Comparison of ENCODE assay signal across 18 cellular contexts in genomic region chr4:154608555-154609252, GRCh38. TPM values are rescaled to one million over a fixed set of nuclear protein-coding genes. Genes with fewer than 3 reads are reported as not detected.
A peak's percentile ranks its signal among the peaks of the same experiment; 100 is the strongest.
DNase-seq lines count a peak whose midpoint lies in the region; ATAC-seq, FAIRE-seq and TF ChIP-seq lines count a peak whose summit lies in the region.
"Had no signal": no experiment of that assay in that cellular context is flagged by ENCODE, and none has a peak within 500 bp of the region (broad histone marks: within the 10 kb centered on the region; RNA-seq: fewer than 3 reads in every experiment).

No MANE protein-coding gene starts in this region.

- TF ChIP-seq CTCF in K562 (IDR thresholded peaks at IDR 0.05 in 2 of 3, conservative IDR thresholded peaks at IDR 0.05 in 1 of 3; ENCODE audit: insufficient read depth in 2 of 3, low read depth in 1 of 3, low read length in 3 of 3) (peak in 2 of 3 experiments; percentile 2 to 4; a peak in 1 of 6 replicates), HepG2 (CRISPR knock-in tag; IDR thresholded peaks at IDR 0.05) (0 out of 2 replicates have a peak, but pooled peaks have one; percentile 23), upper lobe of right lung (IDR thresholded peaks at IDR 0.05) (no peak), A673 (conservative IDR thresholded peaks at IDR 0.05; ENCODE audit: low read depth, low read length) (no peak)

- H4K20me1 ChIP-seq in K562 (replicated peaks; ENCODE audit: control insufficient read depth, insufficient read depth, low read length) (no peaks in the 10 kb centered on the region), HepG2 (ENCODE audit: insufficient read depth, low read length) (no peaks in the 10 kb centered on the region; the same call in 1 of the 2 replicates)
- H4K20me1 ChIP-seq: BLaER1 had no signal

- H3K27me3 ChIP-seq in K562 (ENCODE audit: control insufficient read depth in 2 of 2, insufficient read depth in 2 of 2, low read length in 2 of 2) (no peaks in the 10 kb centered on the region), HepG2 (ENCODE audit: control insufficient read depth in 1 of 2, insufficient read depth in 2 of 2, low read length in 2 of 2) (no peaks in the 10 kb centered on the region), upper lobe of right lung (no peaks in the 10 kb centered on the region), A673 (replicated peaks; ENCODE audit: insufficient read depth, low read depth, low read length, poor library complexity) (peaks cover 24% of the 10 kb centered on the region)
- H3K27me3 ChIP-seq: BLaER1 had no signal

- DNase-seq in K562 (ENCODE audit: extremely low read depth in 1 of 4, low spot score in 3 of 4) (no peak), HepG2 (ENCODE audit: low spot score) (no peak), upper lobe of right lung (no peak), A673 (ENCODE audit: low spot score) (no peak), HK-2 (ENCODE audit: unreplicated experiment) (no peak)
- DNase-seq: CD4-positive, alpha-beta memory T cell; DMS79 treated with DMSO at 0.1 percent for 48 hours; GF-D8; GOT3; H9; IMR-90; KBM-7 had no signal

- H3K9ac ChIP-seq in K562 (ENCODE audit: insufficient read depth in 1 of 2, low read depth in 2 of 2, low read length in 2 of 2) (no peak overlapping the region), HepG2 (ENCODE audit: insufficient read depth, low read depth, low read length) (no peak overlapping the region)
- H3K9ac ChIP-seq: BLaER1 had no signal

- no peaks in the 10 kb centered on the region for H3K9me1 ChIP-seq in K562 (ENCODE audit: control insufficient read depth, insufficient read depth, low read length)

- CTCF ChIA-PET in K562 (lab: Yijun Ruan, JAX; ENCODE audit: low intra/inter-chr PET ratio): no interaction called here
- CTCF ChIA-PET in HepG2 (lab: Yijun Ruan, JAX; ENCODE audit: low intra/inter-chr PET ratio, low total read pairs): interaction anchor here (1.3 kb wide), 1 partner anchor 49 kb away, joined by 3 read pairs; no protein-coding TSS in a partner anchor
- CTCF ChIA-PET in A673 (lab: Charles Lee): interaction anchor here (1.1 kb wide), 1 partner anchor 10 kb away, joined by 4 read pairs; no protein-coding TSS in a partner anchor

- H2AFZ ChIP-seq in K562 (ENCODE audit: low read depth, low read length): no peak overlapping the region
- no peak overlapping the region for H2AFZ ChIP-seq in HepG2 (ENCODE audit: low read length)

- no peak for TF ChIP-seq RAD21 in K562 (CRISPR knock-in tag; conservative IDR thresholded peaks at IDR 0.05 in 1 of 2, IDR thresholded peaks at IDR 0.05 in 1 of 2)
- no peak for TF ChIP-seq RAD21 in HepG2 (CRISPR knock-in tag; IDR thresholded peaks at IDR 0.05)

- H3K36me3 ChIP-seq in K562 (ENCODE audit: control insufficient read depth, insufficient read depth, low read length): no peaks in the 10 kb centered on the region
- peaks cover 2 to 47% of the 10 kb centered on the region in 2 experiments; a peak in 4 of 5 replicates for H3K36me3 ChIP-seq in HepG2 (replicated peaks in 1 of 2; ENCODE audit: control insufficient read depth in 1 of 2, insufficient read depth in 2 of 2, low read length in 2 of 2)
- no peaks in the 10 kb centered on the region for H3K36me3 ChIP-seq in upper lobe of right lung
- no peaks in the 10 kb centered on the region for H3K36me3 ChIP-seq in A673 (ENCODE audit: insufficient read depth, low read length, poor library complexity, severe bottlenecking)
- H3K36me3 ChIP-seq: BLaER1 had no signal

- TF ChIP-seq POLR2A in K562 (conservative IDR thresholded peaks at IDR 0.05) (no peak), HepG2 (IDR thresholded peaks at IDR 0.05; ENCODE audit: insufficient read depth in 1 of 2, low read depth in 2 of 2, low read length in 2 of 2) (peak in 1 of 2 experiments; percentile 35; a peak in 1 of 4 replicates)

- TF ChIP-seq EP300 in K562 (IDR thresholded peaks at IDR 0.05; ENCODE audit: low read length): no peak
- TF ChIP-seq EP300 in HepG2 (IDR thresholded peaks at IDR 0.05; ENCODE audit: low read depth in 2 of 2, low read length in 2 of 2): no peak
- TF ChIP-seq EP300 in HepG2 (CRISPR knock-in tag; IDR thresholded peaks at IDR 0.05; ENCODE audit: borderline replicate concordance): no peak

- intact Hi-C loops in K562 (cut with micrococcal nuclease): no loop called here
- intact Hi-C loops in HepG2 (cut with micrococcal nuclease; ENCODE audit: unreplicated experiment): no loop called here
- intact Hi-C loops in upper lobe of right lung (cut with DNase I): no loop called here
- intact Hi-C loops in A673 (cut with micrococcal nuclease; ENCODE audit: unreplicated experiment): no loop called here

- FAIRE-seq in K562 (lab: Jason Lieb, UNC) (no peak), HepG2 (lab: Jason Lieb, UNC) (no peak)
- FAIRE-seq: A204.1 had no signal

- H3K9me3 ChIP-seq in K562 (replicated peaks; ENCODE audit: control insufficient read depth, insufficient read depth, low read depth, low read length) (no peaks in the 10 kb centered on the region), HepG2 (ENCODE audit: low read length) (no peaks in the 10 kb centered on the region), upper lobe of right lung (no peaks in the 10 kb centered on the region), A673 (ENCODE audit: low read depth, low read length, poor library complexity, severe bottlenecking) (no peaks in the 10 kb centered on the region)
- H3K9me3 ChIP-seq: BLaER1 had no signal

- no peaks in the 10 kb centered on the region for H3K79me2 ChIP-seq in K562 (ENCODE audit: control insufficient read depth, insufficient read depth, low read length)
- peaks cover 47% of the 10 kb centered on the region for H3K79me2 ChIP-seq in HepG2 (ENCODE audit: insufficient read depth, low read length)

- H3K27ac ChIP-seq in K562 (ENCODE audit: extremely low read depth, low read depth, low read length) (no peak overlapping the region), HepG2 (ENCODE audit: extremely low read length, insufficient read depth, low read length) (peak overlapping the region; percentile 28), upper lobe of right lung (no peak overlapping the region), A673 (ENCODE audit: low read depth, low read length, poor library complexity, severe bottlenecking) (no peak overlapping the region)
- H3K27ac ChIP-seq: BLaER1, HL-60 had no signal

- no peaks in the 10 kb centered on the region for H3K4me1 ChIP-seq in K562 (replicated peaks in 1 of 2; ENCODE audit: control insufficient read depth in 2 of 2, insufficient read depth in 2 of 2, low read length in 2 of 2)
- peaks cover 70% of the 10 kb centered on the region for H3K4me1 ChIP-seq in HepG2 (ENCODE audit: insufficient read depth, low read length)
- no peaks in the 10 kb centered on the region for H3K4me1 ChIP-seq in upper lobe of right lung
- no peaks in the 10 kb centered on the region for H3K4me1 ChIP-seq in A673 (ENCODE audit: insufficient read depth, low read length, poor library complexity, severe bottlenecking)
- H3K4me1 ChIP-seq: BLaER1 had no signal

- no peak overlapping the region for H3K4me3 ChIP-seq in K562
- peak overlapping the region in 2 of 3 experiments; percentile 10 to 11; a peak in 2 of 6 replicates for H3K4me3 ChIP-seq in HepG2 (replicated peaks in 1 of 3; ENCODE audit: insufficient read depth in 1 of 3, low read depth in 2 of 3, low read length in 3 of 3)
- peak overlapping the region; percentile 33 for H3K4me3 ChIP-seq in upper lobe of right lung
- H3K4me3 ChIP-seq in A673 (ENCODE audit: low read depth, low read length, poor library complexity, severe bottlenecking): no peak overlapping the region
- H3K4me3 ChIP-seq: BLaER1 had no signal

- ATAC-seq in K562: no peak
- no peak for ATAC-seq in HepG2
- ATAC-seq in upper lobe of right lung: no peak
- no peak for ATAC-seq in HG03520 (IDR thresholded peaks at IDR 0.05; ENCODE audit: unreplicated experiment)

- H3K4me2 ChIP-seq in K562 (ENCODE audit: insufficient read depth, low read length): no peak overlapping the region
- peak overlapping the region; percentile 73 for H3K4me2 ChIP-seq in HepG2 (ENCODE audit: low read depth, low read length)
- H3K4me2 ChIP-seq: BLaER1 had no signal

- 0% methylated on average over 3 of the region's 3 CpGs for WGBS in K562 (ENCODE audit: insufficient coverage, low coverage, missing lambda C conversion rate)
- 95% methylated on average over 3 of the region's 3 CpGs for WGBS in HepG2 (ENCODE audit: low lambda C conversion rate)

- POLR2A ChIA-PET in K562 (lab: Yijun Ruan, JAX) (no interaction called here), HepG2 (lab: Yijun Ruan, JAX) (interaction anchor here (0.8 to 15.2 kb wide), 6 partner anchors 9 to 58 kb away, joined by 3 to 468 read pairs (median 16); partner anchors contain the start of genes FGA and PLRG1), A673 (lab: Charles Lee; ENCODE audit: low non-redundant PET) (no interaction called here)

- no TSS peak for BruUV-seq in K562 (replicated peaks; lab: Mats Ljungman, UMichigan)
- BruUV-seq in HepG2 (replicated peaks; lab: Mats Ljungman, UMichigan): no TSS peak
- no TSS peak for BruUV-seq in A673 (replicated peaks; lab: Mats Ljungman, UMichigan)

- in situ Hi-C loops in K562 (cut with MboI) (no loop called here), HepG2 (cut with HindIII; ENCODE audit: extremely low pct_ligation_motif_present, low pct_unique_long_range_greater_than_20kb) (no loop called here)

RNA-seq across cellular contexts. Expression of gene FGG, which starts 3.8 kb away (rescaled TPM):
- not detected in 2 replicates for total RNA-seq in K562 (2011; cell fraction: chromatin; rRNA removed; ENCODE audit: low replicate concordance)
- total RNA-seq in K562 (2011; cell fraction: nucleolus; rRNA removed): not detected in 2 replicates
- not detected in 2 replicates for total RNA-seq in K562 (2011; cell fraction: nucleoplasm; rRNA removed)
- total RNA-seq in K562 (2014; rRNA removed) (0.45 TPM in 1 of 2 replicates, not detected in the other), K562 (2014; rRNA removed; fragmentation: Illumina TruSeq; extraction: Trizol) (0.33 TPM in 1 of 2 replicates, not detected in the other), K562 (2015; rRNA removed; fragmentation: Illumina TruSeq; extraction: Trizol) (not detected in 2 replicates), K562 (2021) (1.9 and 2.2 TPM in 2 replicates), HepG2 (2016; rRNA removed; fragmentation: Illumina TruSeq; extraction: Trizol) (1,495 and 2,423 TPM in 2 replicates), upper lobe of right lung (515 TPM), A673 (2021) (not detected in 2 replicates)
- polyA plus RNA-seq in K562 (2011; rRNA removed) (0.08 and 0.24 TPM in 2 replicates), K562 (2014; fragmentation: Illumina TruSeq; extraction: Trizol) (0.12 TPM in 1 of 2 replicates, not detected in the other), K562 (2014; fragmentation: Nextera tagmentation; extraction: Ambion mirVana) (under 1 TPM; 0.34 to 0.41 TPM), K562 (2014; rRNA removed) (0.27 TPM in 1 of 2 replicates, not detected in the other), HepG2 (2011; rRNA removed) (1,030 and 1,037 TPM in 2 replicates)
- not detected in 2 replicates for polyA plus RNA-seq in K562 (2011; cell fraction: cytosol; rRNA removed)
- not detected in 2 replicates for polyA plus RNA-seq in K562 (2011; cell fraction: nucleus; rRNA removed)
- 0.07 and 1.9 TPM in 2 replicates for polyA plus RNA-seq in K562 (2012)
- polyA minus RNA-seq in K562 (2011; rRNA and poly(A)+ RNA removed): 0.12 TPM in 1 of 2 replicates, not detected in the other
- polyA minus RNA-seq in K562 (2011; cell fraction: cytosol; rRNA and poly(A)+ RNA removed): 1.3 TPM in 1 of 2 replicates, not detected in the other
- polyA minus RNA-seq in K562 (2011; cell fraction: nucleus; rRNA and poly(A)+ RNA removed): not detected in 2 replicates
- total RNA-seq in HepG2 (2016; cell fraction: cytosol; rRNA removed; fragmentation: Illumina TruSeq; extraction: Trizol; ENCODE audit: low read depth): 401 and 461 TPM in 2 replicates
- 1,449 and 2,438 TPM in 2 replicates for total RNA-seq in HepG2 (2016; cell fraction: insoluble cytoplasmic fraction; rRNA removed; fragmentation: Illumina TruSeq; extraction: Trizol)
- 624 and 702 TPM in 2 replicates for total RNA-seq in HepG2 (2016; cell fraction: membrane; rRNA removed; fragmentation: Illumina TruSeq; extraction: Trizol)
- 2,130 and 2,392 TPM in 2 replicates for total RNA-seq in HepG2 (2016; cell fraction: nucleus; rRNA removed; fragmentation: Illumina TruSeq; extraction: Trizol)
- 571 and 1,106 TPM in 2 replicates for polyA plus RNA-seq in HepG2 (2011; cell fraction: cytosol; rRNA removed)
- polyA plus RNA-seq in HepG2 (2011; cell fraction: nucleus; rRNA removed): 235 and 339 TPM in 2 replicates
- polyA plus RNA-seq in HepG2 (2012): 1,249 and 1,529 TPM in 2 replicates
- 421 and 430 TPM in 2 replicates for polyA plus RNA-seq in HepG2 (2016; cell fraction: cytosol; fragmentation: Illumina TruSeq; extraction: Trizol; ENCODE audit: low read depth)
- 1,324 and 1,381 TPM in 2 replicates for polyA plus RNA-seq in HepG2 (2016; cell fraction: insoluble cytoplasmic fraction; fragmentation: Illumina TruSeq; extraction: Trizol; ENCODE audit: low read depth)
- polyA plus RNA-seq in HepG2 (2016; cell fraction: membrane; fragmentation: Illumina TruSeq; extraction: Trizol; ENCODE audit: low read depth): 463 and 496 TPM in 2 replicates
- polyA plus RNA-seq in HepG2 (2016; cell fraction: nucleus; fragmentation: Illumina TruSeq; extraction: Trizol; ENCODE audit: insufficient read depth, low read depth): 2,640 and 2,884 TPM in 2 replicates
- polyA minus RNA-seq in HepG2 (2011; rRNA and poly(A)+ RNA removed; ENCODE audit: low replicate concordance): 0.72 and 295 TPM in 2 replicates
- polyA minus RNA-seq in HepG2 (2011; cell fraction: cytosol; rRNA and poly(A)+ RNA removed): 285 and 453 TPM in 2 replicates
- 263 and 473 TPM in 2 replicates for polyA minus RNA-seq in HepG2 (2011; cell fraction: nucleus; rRNA and poly(A)+ RNA removed)
- total RNA-seq: CD4-positive, alpha-beta memory T cell; H9; IMR-90 had no signal
- polyA plus RNA-seq: CD14-positive monocyte; CD4-positive, alpha-beta memory T cell; IMR-90 had no signal

RNA-seq across cellular contexts. Expression of gene FGA, which starts 18.2 kb away (rescaled TPM):
- not detected in 2 replicates for total RNA-seq in K562 (2011; cell fraction: chromatin; rRNA removed; ENCODE audit: low replicate concordance)
- not detected in 2 replicates for total RNA-seq in K562 (2011; cell fraction: nucleolus; rRNA removed)
- not detected in 2 replicates for total RNA-seq in K562 (2011; cell fraction: nucleoplasm; rRNA removed)
- not detected in 2 replicates for total RNA-seq in K562 (2014; rRNA removed)
- not detected in 2 replicates for total RNA-seq in K562 (2014; rRNA removed; fragmentation: Illumina TruSeq; extraction: Trizol)
- not detected in 2 replicates for total RNA-seq in K562 (2015; rRNA removed; fragmentation: Illumina TruSeq; extraction: Trizol)
- 2.5 and 3.4 TPM in 2 replicates for total RNA-seq in K562 (2021)
- 0.08 TPM in 1 of 2 replicates, not detected in the other for polyA plus RNA-seq in K562 (2011; rRNA removed)
- not detected in 2 replicates for polyA plus RNA-seq in K562 (2011; cell fraction: cytosol; rRNA removed)
- not detected in 2 replicates for polyA plus RNA-seq in K562 (2011; cell fraction: nucleus; rRNA removed)
- polyA plus RNA-seq in K562 (2012): 0.08 TPM in 1 of 2 replicates, not detected in the other
- 0.06 TPM in 1 of 2 replicates, not detected in the other for polyA plus RNA-seq in K562 (2014; fragmentation: Illumina TruSeq; extraction: Trizol)
- polyA plus RNA-seq in K562 (2014; fragmentation: Nextera tagmentation; extraction: Ambion mirVana): under 1 TPM in 1 of 2 experiments, not detected in 1; 0.04 TPM
- not detected in 2 replicates for polyA plus RNA-seq in K562 (2014; rRNA removed)
- polyA minus RNA-seq in K562 (2011; rRNA and poly(A)+ RNA removed): not detected in 2 replicates
- 1.7 TPM in 1 of 2 replicates, not detected in the other for polyA minus RNA-seq in K562 (2011; cell fraction: cytosol; rRNA and poly(A)+ RNA removed)
- polyA minus RNA-seq in K562 (2011; cell fraction: nucleus; rRNA and poly(A)+ RNA removed): not detected in 2 replicates
- total RNA-seq in HepG2 (2016; rRNA removed; fragmentation: Illumina TruSeq; extraction: Trizol): 743 and 1,523 TPM in 2 replicates
- 63.8 and 68.9 TPM in 2 replicates for total RNA-seq in HepG2 (2016; cell fraction: cytosol; rRNA removed; fragmentation: Illumina TruSeq; extraction: Trizol; ENCODE audit: low read depth)
- 698 and 1,531 TPM in 2 replicates for total RNA-seq in HepG2 (2016; cell fraction: insoluble cytoplasmic fraction; rRNA removed; fragmentation: Illumina TruSeq; extraction: Trizol)
- total RNA-seq in HepG2 (2016; cell fraction: membrane; rRNA removed; fragmentation: Illumina TruSeq; extraction: Trizol): 131 and 151 TPM in 2 replicates
- total RNA-seq in HepG2 (2016; cell fraction: nucleus; rRNA removed; fragmentation: Illumina TruSeq; extraction: Trizol): 1,165 and 1,343 TPM in 2 replicates
- polyA plus RNA-seq in HepG2 (2011; rRNA removed): 640 and 755 TPM in 2 replicates
- 361 and 711 TPM in 2 replicates for polyA plus RNA-seq in HepG2 (2011; cell fraction: cytosol; rRNA removed)
- polyA plus RNA-seq in HepG2 (2011; cell fraction: nucleus; rRNA removed): 219 and 306 TPM in 2 replicates
- polyA plus RNA-seq in HepG2 (2012): 1,090 and 1,341 TPM in 2 replicates
- polyA plus RNA-seq in HepG2 (2016; cell fraction: cytosol; fragmentation: Illumina TruSeq; extraction: Trizol; ENCODE audit: low read depth): 52.4 and 61.1 TPM in 2 replicates
- polyA plus RNA-seq in HepG2 (2016; cell fraction: insoluble cytoplasmic fraction; fragmentation: Illumina TruSeq; extraction: Trizol; ENCODE audit: low read depth): 573 and 576 TPM in 2 replicates
- polyA plus RNA-seq in HepG2 (2016; cell fraction: membrane; fragmentation: Illumina TruSeq; extraction: Trizol; ENCODE audit: low read depth): 76.3 and 93.7 TPM in 2 replicates
- 1,268 and 1,352 TPM in 2 replicates for polyA plus RNA-seq in HepG2 (2016; cell fraction: nucleus; fragmentation: Illumina TruSeq; extraction: Trizol; ENCODE audit: insufficient read depth, low read depth)
- polyA minus RNA-seq in HepG2 (2011; rRNA and poly(A)+ RNA removed; ENCODE audit: low replicate concordance): 0.40 and 296 TPM in 2 replicates
- polyA minus RNA-seq in HepG2 (2011; cell fraction: cytosol; rRNA and poly(A)+ RNA removed): 327 and 562 TPM in 2 replicates
- 245 and 404 TPM in 2 replicates for polyA minus RNA-seq in HepG2 (2011; cell fraction: nucleus; rRNA and poly(A)+ RNA removed)
- total RNA-seq in upper lobe of right lung: 39.5 TPM
- total RNA-seq in A673 (2021): not detected in 2 replicates
- total RNA-seq: CD4-positive, alpha-beta memory T cell; H9; HT1080; IMR-90 had no signal
- polyA plus RNA-seq: CD14-positive monocyte; CD4-positive, alpha-beta memory T cell; IMR-90 had no signal

RNA-seq across cellular contexts. Expression of gene FGB, which starts 45.9 kb away (rescaled TPM):
- total RNA-seq in K562 (2011; cell fraction: chromatin; rRNA removed; ENCODE audit: low replicate concordance): not detected in 2 replicates
- not detected in 2 replicates for total RNA-seq in K562 (2011; cell fraction: nucleolus; rRNA removed)
- not detected in 2 replicates for total RNA-seq in K562 (2011; cell fraction: nucleoplasm; rRNA removed)
- total RNA-seq in K562 (2014; rRNA removed) (not detected in 2 replicates), K562 (2014; rRNA removed; fragmentation: Illumina TruSeq; extraction: Trizol) (not detected in 2 replicates), K562 (2015; rRNA removed; fragmentation: Illumina TruSeq; extraction: Trizol) (not detected in 2 replicates), K562 (2021) (1.9 and 2.5 TPM in 2 replicates), HepG2 (2016; rRNA removed; fragmentation: Illumina TruSeq; extraction: Trizol) (408 and 784 TPM in 2 replicates), upper lobe of right lung (1.2 TPM), A673 (2021) (not detected in 2 replicates)
- polyA plus RNA-seq in K562 (2011; rRNA removed) (not detected in 2 replicates), K562 (2014; fragmentation: Illumina TruSeq; extraction: Trizol) (not detected in 2 replicates), K562 (2014; fragmentation: Nextera tagmentation; extraction: Ambion mirVana) (under 1 TPM; 0.07 to 0.13 TPM), K562 (2014; rRNA removed) (not detected in 2 replicates), HepG2 (2011; rRNA removed) (226 and 273 TPM in 2 replicates)
- 0.04 TPM in 2 replicates for polyA plus RNA-seq in K562 (2011; cell fraction: cytosol; rRNA removed)
- not detected in 2 replicates for polyA plus RNA-seq in K562 (2011; cell fraction: nucleus; rRNA removed)
- not detected in 2 replicates for polyA plus RNA-seq in K562 (2012)
- polyA minus RNA-seq in K562 (2011; rRNA and poly(A)+ RNA removed): not detected in 2 replicates
- not detected in 2 replicates for polyA minus RNA-seq in K562 (2011; cell fraction: cytosol; rRNA and poly(A)+ RNA removed)
- not detected in 2 replicates for polyA minus RNA-seq in K562 (2011; cell fraction: nucleus; rRNA and poly(A)+ RNA removed)
- total RNA-seq in HepG2 (2016; cell fraction: cytosol; rRNA removed; fragmentation: Illumina TruSeq; extraction: Trizol; ENCODE audit: low read depth): 56.7 and 69.7 TPM in 2 replicates
- total RNA-seq in HepG2 (2016; cell fraction: insoluble cytoplasmic fraction; rRNA removed; fragmentation: Illumina TruSeq; extraction: Trizol): 374 and 784 TPM in 2 replicates
- total RNA-seq in HepG2 (2016; cell fraction: membrane; rRNA removed; fragmentation: Illumina TruSeq; extraction: Trizol): 96.6 and 132 TPM in 2 replicates
- total RNA-seq in HepG2 (2016; cell fraction: nucleus; rRNA removed; fragmentation: Illumina TruSeq; extraction: Trizol): 538 and 629 TPM in 2 replicates
- 107 and 238 TPM in 2 replicates for polyA plus RNA-seq in HepG2 (2011; cell fraction: cytosol; rRNA removed)
- polyA plus RNA-seq in HepG2 (2011; cell fraction: nucleus; rRNA removed): 60.1 and 85.7 TPM in 2 replicates
- polyA plus RNA-seq in HepG2 (2012): 449 and 489 TPM in 2 replicates
- 53.8 and 63.1 TPM in 2 replicates for polyA plus RNA-seq in HepG2 (2016; cell fraction: cytosol; fragmentation: Illumina TruSeq; extraction: Trizol; ENCODE audit: low read depth)
- 379 and 391 TPM in 2 replicates for polyA plus RNA-seq in HepG2 (2016; cell fraction: insoluble cytoplasmic fraction; fragmentation: Illumina TruSeq; extraction: Trizol; ENCODE audit: low read depth)
- 70.9 and 94.9 TPM in 2 replicates for polyA plus RNA-seq in HepG2 (2016; cell fraction: membrane; fragmentation: Illumina TruSeq; extraction: Trizol; ENCODE audit: low read depth)
- 850 and 880 TPM in 2 replicates for polyA plus RNA-seq in HepG2 (2016; cell fraction: nucleus; fragmentation: Illumina TruSeq; extraction: Trizol; ENCODE audit: insufficient read depth, low read depth)
- 57.2 TPM in 1 of 2 replicates, not detected in the other for polyA minus RNA-seq in HepG2 (2011; rRNA and poly(A)+ RNA removed; ENCODE audit: low replicate concordance)
- polyA minus RNA-seq in HepG2 (2011; cell fraction: cytosol; rRNA and poly(A)+ RNA removed): 69.4 and 146 TPM in 2 replicates
- polyA minus RNA-seq in HepG2 (2011; cell fraction: nucleus; rRNA and poly(A)+ RNA removed): 65.9 and 110 TPM in 2 replicates
- total RNA-seq: CD4-positive, alpha-beta memory T cell; H9; HT1080; IMR-90 had no signal
- polyA plus RNA-seq: CD14-positive monocyte; CD4-positive, alpha-beta memory T cell; IMR-90 had no signal

RNA-seq across cellular contexts. Expression of gene PLRG1, which starts 58.5 kb away (rescaled TPM):
- total RNA-seq in K562 (2011; cell fraction: chromatin; rRNA removed; ENCODE audit: low replicate concordance): 71.5 and 148 TPM in 2 replicates
- 34.5 and 37.6 TPM in 2 replicates for total RNA-seq in K562 (2011; cell fraction: nucleolus; rRNA removed)
- total RNA-seq in K562 (2011; cell fraction: nucleoplasm; rRNA removed): 54.0 and 76.6 TPM in 2 replicates
- total RNA-seq in K562 (2014; rRNA removed) (48.0 and 53.1 TPM in 2 replicates), K562 (2014; rRNA removed; fragmentation: Illumina TruSeq; extraction: Trizol) (120 and 142 TPM in 2 replicates), K562 (2015; rRNA removed; fragmentation: Illumina TruSeq; extraction: Trizol) (67.3 and 68.9 TPM in 2 replicates), K562 (2021) (121 and 122 TPM in 2 replicates), HepG2 (2016; rRNA removed; fragmentation: Illumina TruSeq; extraction: Trizol) (110 and 177 TPM in 2 replicates), upper lobe of right lung (68.8 TPM), A673 (2021) (116 and 117 TPM in 2 replicates)
- polyA plus RNA-seq in K562 (2011; rRNA removed) (141 and 204 TPM in 2 replicates), K562 (2014; fragmentation: Illumina TruSeq; extraction: Trizol) (114 and 116 TPM in 2 replicates), K562 (2014; fragmentation: Nextera tagmentation; extraction: Ambion mirVana) (100 to 1,000 TPM; 218 to 248 TPM), K562 (2014; rRNA removed) (107 and 118 TPM in 2 replicates), HepG2 (2011; rRNA removed) (63.2 and 77.3 TPM in 2 replicates)
- 73.8 and 75.2 TPM in 2 replicates for polyA plus RNA-seq in K562 (2011; cell fraction: cytosol; rRNA removed)
- 90.1 and 129 TPM in 2 replicates for polyA plus RNA-seq in K562 (2011; cell fraction: nucleus; rRNA removed)
- polyA plus RNA-seq in K562 (2012): 100.0 and 100 TPM in 2 replicates
- polyA minus RNA-seq in K562 (2011; rRNA and poly(A)+ RNA removed): 186 and 209 TPM in 2 replicates
- polyA minus RNA-seq in K562 (2011; cell fraction: cytosol; rRNA and poly(A)+ RNA removed): 29.1 and 65.3 TPM in 2 replicates
- polyA minus RNA-seq in K562 (2011; cell fraction: nucleus; rRNA and poly(A)+ RNA removed): 64.1 and 138 TPM in 2 replicates
- 15.5 and 18.0 TPM in 2 replicates for total RNA-seq in HepG2 (2016; cell fraction: cytosol; rRNA removed; fragmentation: Illumina TruSeq; extraction: Trizol; ENCODE audit: low read depth)
- total RNA-seq in HepG2 (2016; cell fraction: insoluble cytoplasmic fraction; rRNA removed; fragmentation: Illumina TruSeq; extraction: Trizol): 117 and 184 TPM in 2 replicates
- 30.7 and 37.3 TPM in 2 replicates for total RNA-seq in HepG2 (2016; cell fraction: membrane; rRNA removed; fragmentation: Illumina TruSeq; extraction: Trizol)
- 71.1 and 72.1 TPM in 2 replicates for total RNA-seq in HepG2 (2016; cell fraction: nucleus; rRNA removed; fragmentation: Illumina TruSeq; extraction: Trizol)
- polyA plus RNA-seq in HepG2 (2011; cell fraction: cytosol; rRNA removed): 41.6 and 48.8 TPM in 2 replicates
- polyA plus RNA-seq in HepG2 (2011; cell fraction: nucleus; rRNA removed): 44.8 and 48.6 TPM in 2 replicates
- polyA plus RNA-seq in HepG2 (2012): 49.6 and 59.5 TPM in 2 replicates
- 13.7 and 18.4 TPM in 2 replicates for polyA plus RNA-seq in HepG2 (2016; cell fraction: cytosol; fragmentation: Illumina TruSeq; extraction: Trizol; ENCODE audit: low read depth)
- 142 and 150 TPM in 2 replicates for polyA plus RNA-seq in HepG2 (2016; cell fraction: insoluble cytoplasmic fraction; fragmentation: Illumina TruSeq; extraction: Trizol; ENCODE audit: low read depth)
- polyA plus RNA-seq in HepG2 (2016; cell fraction: membrane; fragmentation: Illumina TruSeq; extraction: Trizol; ENCODE audit: low read depth): 18.9 and 20.9 TPM in 2 replicates
- polyA plus RNA-seq in HepG2 (2016; cell fraction: nucleus; fragmentation: Illumina TruSeq; extraction: Trizol; ENCODE audit: insufficient read depth, low read depth): 82.5 and 87.2 TPM in 2 replicates
- polyA minus RNA-seq in HepG2 (2011; rRNA and poly(A)+ RNA removed; ENCODE audit: low replicate concordance): 54.9 and 71.4 TPM in 2 replicates
- polyA minus RNA-seq in HepG2 (2011; cell fraction: cytosol; rRNA and poly(A)+ RNA removed): 33.8 and 40.5 TPM in 2 replicates
- 50.3 and 76.6 TPM in 2 replicates for polyA minus RNA-seq in HepG2 (2011; cell fraction: nucleus; rRNA and poly(A)+ RNA removed)

Comparison
In these comparisons a context has a peak if more than half of its experiments do, and no peak if none do; other contexts are left out.
1. H3K4me3 ChIP-seq: peak in HepG2 (2 of 3) and upper lobe of right lung (single experiment); none in K562 (single experiment) and A673 (single experiment).
2. CTCF ChIP-seq: peak in K562 (2 of 3) and HepG2 (single experiment); none in upper lobe of right lung (single experiment) and A673 (single experiment).
3. RNA of gene FGG, which starts 3.8 kb away (total RNA-seq): 401 to 2,438 TPM in HepG2 and 515 TPM in upper lobe of right lung (single experiment); 0.33 to 2.2 TPM in K562 and not detected in A673; every median in the first group is over 100 times any median in the second.
4. RNA of gene FGB, which starts 45.9 kb away (total RNA-seq): 56.7 to 784 TPM in HepG2; 1.2 TPM in upper lobe of right lung (single experiment), 1.9 to 2.5 TPM in K562 and not detected in A673; every median in the first group is over 10 times any median in the second.
5. Of the 241 proteins assayed by ChIP-seq in both HepG2 and K562: peak only in HepG2: CEBPB, CEBPG, MED1, POLR2AphosphoS2, POLR2AphosphoS5, RBM22 and 2 more; only in K562: none; in both: CTCF; in neither: 230; mixed calls (peak in some experiments, not most) for 2.